Comparison of ENCODE assay signal across 1 cellular context in the genomic region with DNA sequence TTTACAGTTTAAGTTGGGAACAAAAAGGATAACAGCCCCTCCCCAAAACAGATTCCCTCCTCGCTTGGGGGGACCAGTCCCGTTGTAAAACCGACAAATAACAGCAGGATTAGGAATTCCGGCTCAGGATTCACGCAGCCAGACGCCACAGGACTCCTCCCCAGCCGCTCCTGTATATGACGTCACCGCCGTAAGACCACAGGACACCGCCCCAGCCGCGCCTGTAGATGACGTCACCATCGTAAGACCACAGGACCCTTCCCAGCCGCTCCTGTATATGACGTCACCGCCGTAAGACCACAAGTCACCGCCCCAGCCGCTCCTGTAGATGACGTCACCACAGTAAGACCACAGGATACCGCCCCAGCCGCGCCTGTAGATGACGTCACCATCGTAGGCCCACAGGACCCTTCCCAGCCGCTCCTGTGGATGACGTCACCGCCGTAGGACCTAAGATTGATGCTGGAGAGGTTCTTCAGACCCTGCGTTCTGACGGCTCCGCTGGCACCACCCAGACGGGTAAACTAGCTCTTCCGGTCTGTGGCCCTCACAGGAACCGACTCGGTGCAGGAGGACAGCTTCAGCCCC.
TF ChIP-seq lines count a peak whose summit lies in the region.

No MANE protein-coding gene starts in this region.

TF ChIP-seq in K562, 482 proteins besides CTCF, POLR2A, EP300 and RAD21 (continued from another document and continues in another):
- TF ChIP-seq ATF3 (IDR thresholded peaks at IDR 0.05), result peak; percentile 100
- TF ChIP-seq ATF3 (CRISPR knock-in tag; conservative IDR thresholded peaks at IDR 0.05), result peak; percentile 99
- TF ChIP-seq RUNX1 (IDR thresholded peaks at IDR 0.05; ENCODE audit: low read depth), result no peak
- TF ChIP-seq IRF2 (CRISPR knock-in tag; IDR thresholded peaks at IDR 0.05), result no peak
- no peak; the same call in 1 of the 2 replicates for TF ChIP-seq NCOR1 (IDR thresholded peaks at IDR 0.05)
- peak; percentile 57 for TF ChIP-seq KLF1 (tag; IDR thresholded peaks at IDR 0.05)
- no peak for TF ChIP-seq PRMT5 (CRISPR knock-in tag; IDR thresholded peaks at IDR 0.05)
- TF ChIP-seq, protein P1, sequence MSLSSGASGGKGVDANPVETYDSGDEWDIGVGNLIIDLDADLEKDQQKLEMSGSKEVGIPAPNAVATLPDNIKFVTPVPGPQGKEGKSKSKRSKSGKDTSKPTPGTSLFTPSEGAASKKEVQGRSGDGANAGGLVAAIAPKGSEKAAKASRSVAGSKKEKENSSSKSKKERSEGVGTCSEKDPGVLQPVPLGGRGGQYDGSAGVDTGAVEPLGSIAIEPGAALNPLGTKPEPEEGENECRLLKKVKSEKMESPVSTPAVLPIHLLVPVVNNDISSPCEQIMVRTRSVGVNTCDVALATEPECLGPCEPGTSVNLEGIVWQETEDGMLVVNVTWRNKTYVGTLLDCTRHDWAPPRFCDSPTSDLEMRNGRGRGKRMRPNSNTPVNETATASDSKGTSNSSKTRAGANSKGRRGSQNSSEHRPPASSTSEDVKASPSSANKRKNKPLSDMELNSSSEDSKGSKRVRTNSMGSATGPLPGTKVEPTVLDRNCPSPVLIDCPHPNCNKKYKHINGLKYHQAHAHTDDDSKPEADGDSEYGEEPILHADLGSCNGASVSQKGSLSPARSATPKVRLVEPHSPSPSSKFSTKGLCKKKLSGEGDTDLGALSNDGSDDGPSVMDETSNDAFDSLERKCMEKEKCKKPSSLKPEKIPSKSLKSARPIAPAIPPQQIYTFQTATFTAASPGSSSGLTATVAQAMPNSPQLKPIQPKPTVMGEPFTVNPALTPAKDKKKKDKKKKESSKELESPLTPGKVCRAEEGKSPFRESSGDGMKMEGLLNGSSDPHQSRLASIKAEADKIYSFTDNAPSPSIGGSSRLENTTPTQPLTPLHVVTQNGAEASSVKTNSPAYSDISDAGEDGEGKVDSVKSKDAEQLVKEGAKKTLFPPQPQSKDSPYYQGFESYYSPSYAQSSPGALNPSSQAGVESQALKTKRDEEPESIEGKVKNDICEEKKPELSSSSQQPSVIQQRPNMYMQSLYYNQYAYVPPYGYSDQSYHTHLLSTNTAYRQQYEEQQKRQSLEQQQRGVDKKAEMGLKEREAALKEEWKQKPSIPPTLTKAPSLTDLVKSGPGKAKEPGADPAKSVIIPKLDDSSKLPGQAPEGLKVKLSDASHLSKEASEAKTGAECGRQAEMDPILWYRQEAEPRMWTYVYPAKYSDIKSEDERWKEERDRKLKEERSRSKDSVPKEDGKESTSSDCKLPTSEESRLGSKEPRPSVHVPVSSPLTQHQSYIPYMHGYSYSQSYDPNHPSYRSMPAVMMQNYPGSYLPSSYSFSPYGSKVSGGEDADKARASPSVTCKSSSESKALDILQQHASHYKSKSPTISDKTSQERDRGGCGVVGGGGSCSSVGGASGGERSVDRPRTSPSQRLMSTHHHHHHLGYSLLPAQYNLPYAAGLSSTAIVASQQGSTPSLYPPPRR (CRISPR knock-in tag; IDR thresholded peaks at IDR 0.05; ENCODE audit: borderline replicate concordance), result peak; percentile 65; the same call in 1 of the 2 replicates
- TF ChIP-seq PYGO2 (tag; IDR thresholded peaks at IDR 0.05), result no peak
- TF ChIP-seq ZSCAN29 (IDR thresholded peaks at IDR 0.05), result no peak
- 0 out of 2 replicates have a peak, but pooled peaks have one; percentile 56 for TF ChIP-seq BACH1 (tag; IDR thresholded peaks at IDR 0.05)
- TF ChIP-seq OTX1 (CRISPR knock-in tag; IDR thresholded peaks at IDR 0.05), result peak; percentile 90
- peak; percentile 63 for TF ChIP-seq TBP (optimal IDR thresholded peaks at IDR 0.05; ENCODE audit: low read depth, low read length)
- peak; percentile 97 for TF ChIP-seq ZNF584 (CRISPR knock-in tag; IDR thresholded peaks at IDR 0.05; ENCODE audit: low read depth)
- no peak for TF ChIP-seq CCNT2 (IDR thresholded peaks at IDR 0.05; ENCODE audit: borderline replicate concordance, extremely low read depth, insufficient read length, low read depth, low read length)
- TF ChIP-seq ZNF717 (CRISPR knock-in tag; IDR thresholded peaks at IDR 0.05), result no peak
- TF ChIP-seq TGIF2 (CRISPR knock-in tag; IDR thresholded peaks at IDR 0.05), result no peak
- no peak for TF ChIP-seq NONO (IDR thresholded peaks at IDR 0.05; ENCODE audit: low read depth in 2 of 2, low read length in 1 of 2)
- TF ChIP-seq ADNP (tag; IDR thresholded peaks at IDR 0.05), result no peak
- peak; percentile 99 for TF ChIP-seq MTA1 (IDR thresholded peaks at IDR 0.05; ENCODE audit: borderline replicate concordance)
- no peak for TF ChIP-seq SMARCC2 (IDR thresholded peaks at IDR 0.05; ENCODE audit: low read depth)
- TF ChIP-seq AFF1 (IDR thresholded peaks at IDR 0.05; ENCODE audit: low read depth in 1 of 2, partially characterized antibody in 2 of 2), result no peak
- 0 out of 2 replicates have a peak, but pooled peaks have one; percentile 30 for TF ChIP-seq LCOR (CRISPR knock-in tag; IDR thresholded peaks at IDR 0.05)
- no peak for TF ChIP-seq ETS2 (tag; IDR thresholded peaks at IDR 0.05; ENCODE audit: borderline replicate concordance, poor library complexity, severe bottlenecking)
- TF ChIP-seq SMARCA5 (IDR thresholded peaks at IDR 0.05), result no peak
- no peak for TF ChIP-seq ESRRB (CRISPR knock-in tag; IDR thresholded peaks at IDR 0.05; ENCODE audit: borderline replicate concordance)
- TF ChIP-seq PPARD (CRISPR knock-in tag; IDR thresholded peaks at IDR 0.05), result peak; percentile 74; the same call in 1 of the 2 replicates
- TF ChIP-seq NFATC3 (IDR thresholded peaks at IDR 0.05), result no peak
- no peak for TF ChIP-seq TSC22D4 (tag; IDR thresholded peaks at IDR 0.05)
- peak; percentile 100 for TF ChIP-seq ATF7 (IDR thresholded peaks at IDR 0.05)
- no peak for TF ChIP-seq ZBTB49 (CRISPR knock-in tag; IDR thresholded peaks at IDR 0.05; ENCODE audit: borderline replicate concordance)
- TF ChIP-seq, protein P2, sequence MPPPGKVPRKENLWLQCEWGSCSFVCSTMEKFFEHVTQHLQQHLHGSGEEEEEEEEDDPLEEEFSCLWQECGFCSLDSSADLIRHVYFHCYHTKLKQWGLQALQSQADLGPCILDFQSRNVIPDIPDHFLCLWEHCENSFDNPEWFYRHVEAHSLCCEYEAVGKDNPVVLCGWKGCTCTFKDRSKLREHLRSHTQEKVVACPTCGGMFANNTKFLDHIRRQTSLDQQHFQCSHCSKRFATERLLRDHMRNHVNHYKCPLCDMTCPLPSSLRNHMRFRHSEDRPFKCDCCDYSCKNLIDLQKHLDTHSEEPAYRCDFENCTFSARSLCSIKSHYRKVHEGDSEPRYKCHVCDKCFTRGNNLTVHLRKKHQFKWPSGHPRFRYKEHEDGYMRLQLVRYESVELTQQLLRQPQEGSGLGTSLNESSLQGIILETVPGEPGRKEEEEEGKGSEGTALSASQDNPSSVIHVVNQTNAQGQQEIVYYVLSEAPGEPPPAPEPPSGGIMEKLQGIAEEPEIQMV (tag; conservative IDR thresholded peaks at IDR 0.05; ENCODE audit: low read depth), result no peak
- TF ChIP-seq CXXC5 (CRISPR knock-in tag; IDR thresholded peaks at IDR 0.05), result peak; percentile 97
- no peak for TF ChIP-seq RBM22 (IDR thresholded peaks at IDR 0.05; ENCODE audit: low read depth, low read length, poor library complexity, severe bottlenecking)
- 0 out of 2 replicates have a peak, but pooled peaks have one; percentile 6 for TF ChIP-seq NR1H2 (CRISPR knock-in tag; IDR thresholded peaks at IDR 0.05)
- no peak for TF ChIP-seq CC2D1A (IDR thresholded peaks at IDR 0.05)
- no peak for TF ChIP-seq FUS (optimal IDR thresholded peaks at IDR 0.05; ENCODE audit: low read depth, low read length)
- peak; percentile 98 for TF ChIP-seq MTA3 (IDR thresholded peaks at IDR 0.05; ENCODE audit: borderline replicate concordance)
- TF ChIP-seq, protein P3, sequence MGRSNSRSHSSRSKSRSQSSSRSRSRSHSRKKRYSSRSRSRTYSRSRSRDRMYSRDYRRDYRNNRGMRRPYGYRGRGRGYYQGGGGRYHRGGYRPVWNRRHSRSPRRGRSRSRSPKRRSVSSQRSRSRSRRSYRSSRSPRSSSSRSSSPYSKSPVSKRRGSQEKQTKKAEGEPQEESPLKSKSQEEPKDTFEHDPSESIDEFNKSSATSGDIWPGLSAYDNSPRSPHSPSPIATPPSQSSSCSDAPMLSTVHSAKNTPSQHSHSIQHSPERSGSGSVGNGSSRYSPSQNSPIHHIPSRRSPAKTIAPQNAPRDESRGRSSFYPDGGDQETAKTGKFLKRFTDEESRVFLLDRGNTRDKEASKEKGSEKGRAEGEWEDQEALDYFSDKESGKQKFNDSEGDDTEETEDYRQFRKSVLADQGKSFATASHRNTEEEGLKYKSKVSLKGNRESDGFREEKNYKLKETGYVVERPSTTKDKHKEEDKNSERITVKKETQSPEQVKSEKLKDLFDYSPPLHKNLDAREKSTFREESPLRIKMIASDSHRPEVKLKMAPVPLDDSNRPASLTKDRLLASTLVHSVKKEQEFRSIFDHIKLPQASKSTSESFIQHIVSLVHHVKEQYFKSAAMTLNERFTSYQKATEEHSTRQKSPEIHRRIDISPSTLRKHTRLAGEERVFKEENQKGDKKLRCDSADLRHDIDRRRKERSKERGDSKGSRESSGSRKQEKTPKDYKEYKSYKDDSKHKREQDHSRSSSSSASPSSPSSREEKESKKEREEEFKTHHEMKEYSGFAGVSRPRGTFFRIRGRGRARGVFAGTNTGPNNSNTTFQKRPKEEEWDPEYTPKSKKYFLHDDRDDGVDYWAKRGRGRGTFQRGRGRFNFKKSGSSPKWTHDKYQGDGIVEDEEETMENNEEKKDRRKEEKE (IDR thresholded peaks at IDR 0.05; ENCODE audit: borderline replicate concordance in 1 of 2, control insufficient read depth in 1 of 2, low read depth in 2 of 2, low read length in 1 of 2), result no peak
- TF ChIP-seq PURB (CRISPR knock-in tag; IDR thresholded peaks at IDR 0.05; ENCODE audit: low read depth), result no peak
- peak; percentile 83; the same call in 1 of the 2 replicates for TF ChIP-seq ZNF766 (CRISPR knock-in tag; conservative IDR thresholded peaks at IDR 0.05)
- no peak for TF ChIP-seq CTCFL (IDR thresholded peaks at IDR 0.05; ENCODE audit: borderline replicate concordance, insufficient read depth, low read depth, low read length, poor library complexity, severe bottlenecking)
- no peak for TF ChIP-seq ZNF140 (CRISPR knock-in tag; IDR thresholded peaks at IDR 0.05)
